ENCODE assay signal across 30 cellular contexts in the genomic region with DNA sequence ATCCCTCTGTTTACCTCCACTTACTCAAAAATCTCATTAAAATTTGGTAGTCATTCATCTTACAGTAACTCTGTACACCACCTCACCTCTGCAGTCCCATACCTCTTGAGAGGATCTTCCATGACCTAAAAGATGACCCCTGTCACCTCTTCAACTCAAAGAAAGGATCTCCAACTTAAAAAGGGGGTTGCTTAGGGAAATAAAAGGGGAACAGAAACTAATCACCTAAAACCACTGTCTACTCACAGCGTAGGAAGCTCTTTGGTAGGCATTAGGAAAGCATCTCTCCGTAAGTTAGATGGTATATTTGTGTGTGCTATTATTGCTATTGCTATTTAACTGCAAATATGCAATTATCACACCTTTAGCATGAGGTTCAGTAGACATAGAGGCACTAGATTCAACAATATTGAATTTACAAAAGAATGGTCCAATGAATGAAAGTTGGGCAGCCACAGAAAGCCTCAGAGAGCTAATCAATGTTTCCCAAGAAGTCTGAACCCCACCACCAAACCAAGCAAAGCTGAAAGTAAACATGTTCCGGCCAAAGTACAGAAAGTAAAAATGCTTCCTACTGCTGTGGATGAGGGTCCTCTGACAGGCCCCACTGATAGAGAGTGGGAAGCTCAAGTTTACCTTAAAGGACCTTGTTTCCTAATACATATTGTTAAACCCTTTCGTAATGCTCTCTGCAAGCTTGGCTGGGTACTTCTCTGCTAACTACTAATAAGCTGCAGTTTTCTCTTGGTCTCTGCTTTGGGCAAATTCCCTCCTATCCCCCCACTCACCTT.
"Had no signal": no experiment of that assay in that cellular context is flagged by ENCODE, and none has a peak within 500 bp of the region (broad histone marks: within the 10 kb centered on the region; RNA-seq: fewer than 3 reads in every experiment).

No MANE protein-coding gene starts in this region.

- FAIRE-seq: astrocyte, bronchial epithelial cell, endometrium, endothelial cell of umbilical vein had no signal

- H3K27me3 ChIP-seq: brain microvascular endothelial cell, esophagus squamous epithelium, heart right ventricle, hepatocyte had no signal

- H3K79me2 ChIP-seq: hepatocyte had no signal

- H3K36me3 ChIP-seq: brain microvascular endothelial cell, esophagus squamous epithelium, gastroesophageal sphincter, heart right ventricle had no signal

- H2AFZ ChIP-seq: hepatocyte had no signal

- H3K9me3 ChIP-seq: esophagus squamous epithelium, gastroesophageal sphincter, heart right ventricle had no signal

- H3K4me1 ChIP-seq: esophagus squamous epithelium, gastroesophageal sphincter, heart right ventricle had no signal

- DNase-seq: activated CD4-positive, alpha-beta memory T cell treated with anti-CD3 and anti-CD28 coated beads for 36 hours; activated CD4-positive, alpha-beta T cell treated with anti-CD3 and anti-CD28 coated beads for 36 hours; activated CD4-positive, alpha-beta T cell treated with anti-CD3 and anti-CD28 coated beads, Interleukin-2, amount 10 ng/mL, durations not matched to agents 24 days and 14 days; activated CD4-positive, CD25-positive, alpha-beta regulatory T cell; activated CD4-positive, CD25-positive, alpha-beta regulatory T cell treated with anti-CD3 and anti-CD28 coated beads, Interleukin-2, amount 50 U/mL, for 72 hours; activated CD8-positive, alpha-beta memory T cell treated with anti-CD3 and anti-CD28 coated beads, Interleukin-2, amount 50 U/mL, for 48 hours; activated effector memory CD4-positive, alpha-beta T cell treated with Interleukin-2 at 50 U/mL for 16 hours; activated gamma-delta T cell treated with Interleukin-2 at 50 U/mL for 16 hours; activated naive CD4-positive, alpha-beta T cell treated with anti-CD3 and anti-CD28 coated beads, Interleukin-2, amount 50 U/mL, for 16 hours; activated naive CD4-positive, alpha-beta T cell treated with Interleukin-2 at 50 U/mL for 16 hours; activated T-cell treated with anti-CD3 and anti-CD28 coated beads for 4 hours; activated T-cell treated with anti-CD3 and anti-CD28 coated beads, Interleukin-2, amount 50 U/mL, for 24 hours; amniotic stem cell; anterior cingulate cortex; brain microvascular endothelial cell; dermis blood vessel endothelial cell; effector CD8-positive, alpha-beta T cell; esophagus squamous epithelium; foreskin melanocyte; heart right ventricle; T-helper 2 cell had no signal

- H3K4me3 ChIP-seq: coronary artery, esophagus squamous epithelium, gastroesophageal sphincter, heart right ventricle, hepatocyte had no signal

- H3K4me2 ChIP-seq: hepatocyte had no signal

- ATAC-seq: activated CD4-positive, alpha-beta T cell treated with anti-CD3 and anti-CD28 coated beads for 36 hours; activated T-helper 17 cell treated with anti-CD3 and anti-CD28 coated beads, Interleukin-2, amount 50 U/mL, for 72 hours; gastroesophageal sphincter; heart right ventricle had no signal

- H3K27ac ChIP-seq: brain microvascular endothelial cell, coronary artery, epithelial cell of prostate, esophagus squamous epithelium, gastroesophageal sphincter, heart right ventricle, hepatocyte had no signal
